Comparison of ENCODE assay signal across 17 cellular contexts in genomic region chr7:45656431-45656830, GRCh38.
DNase-seq lines count a peak whose midpoint lies in the region; TF ChIP-seq lines count a peak whose summit lies in the region.
"Had no signal": no experiment of that assay in that cellular context is flagged by ENCODE, and none has a peak within 500 bp of the region (broad histone marks: within the 10 kb centered on the region; RNA-seq: fewer than 3 reads in every experiment).

No MANE protein-coding gene starts in this region.

- no peaks in the 10 kb centered on the region for H3K4me1 Mint-ChIP-seq in activated CD4-positive, alpha-beta T cell treated with anti-CD3 and anti-CD28 coated beads, Interleukin-2, amount 10 ng/mL, durations not matched to agents 7 days and 5 days
- H3K4me1 Mint-ChIP-seq in endodermal cell: no peaks in the 10 kb centered on the region
- H3K4me1 Mint-ChIP-seq: CD4-positive, alpha-beta memory T cell had no signal

- H3K36me3 ChIP-seq in endodermal cell (ENCODE audit: control insufficient read depth, insufficient read depth, low read length) (no peaks in the 10 kb centered on the region), vagina (no peaks in the 10 kb centered on the region)
- H3K36me3 ChIP-seq: BE2C had no signal

- no peaks in the 10 kb centered on the region for H3K9me3 Mint-ChIP-seq in activated CD4-positive, alpha-beta T cell treated with anti-CD3 and anti-CD28 coated beads, Interleukin-2, amount 10 ng/mL, durations not matched to agents 7 days and 5 days
- no peaks in the 10 kb centered on the region for H3K9me3 Mint-ChIP-seq in endodermal cell
- H3K9me3 Mint-ChIP-seq: HFFc6 had no signal

- CTCF ChIA-PET in activated CD4-positive, alpha-beta T cell treated with anti-CD3 and anti-CD28 coated beads, Interleukin-2, amount 10 ng/mL, durations not matched to agents 7 days and 5 days (lab: Charles Lee): interaction anchor here (0.9 kb wide), 1 partner anchor 15 kb away, joined by 3 read pairs; no protein-coding TSS in a partner anchor

- no peaks in the 10 kb centered on the region for H3K4me1 ChIP-seq in endodermal cell (ENCODE audit: control insufficient read depth, insufficient read depth, low read length)
- no peaks in the 10 kb centered on the region for H3K4me1 ChIP-seq in vagina
- H3K4me1 ChIP-seq: BE2C had no signal

- H3K27ac Mint-ChIP-seq in activated CD4-positive, alpha-beta T cell treated with anti-CD3 and anti-CD28 coated beads, Interleukin-2, amount 10 ng/mL, durations not matched to agents 7 days and 5 days: peak overlapping the region; percentile 17
- H3K27ac Mint-ChIP-seq in endodermal cell: no peak overlapping the region
- H3K27ac Mint-ChIP-seq: HFFc6 had no signal

- TF ChIP-seq CTCF in endodermal cell (conservative IDR thresholded peaks at IDR 0.05): no peak
- TF ChIP-seq CTCF in vagina (IDR thresholded peaks at IDR 0.05): no peak

- H3K27ac ChIP-seq in endodermal cell (ENCODE audit: low read depth, low read length) (no peak overlapping the region), vagina (no peak overlapping the region)
- H3K27ac ChIP-seq: C4-2B had no signal

- WGBS in endodermal cell (ENCODE audit: insufficient coverage in 1 of 2, insufficient read length in 1 of 2), 2 experiments: 85 to 86% methylated on average over 1 to 2 of the region's 2 CpGs

- H3K4me3 Mint-ChIP-seq in activated CD4-positive, alpha-beta T cell treated with anti-CD3 and anti-CD28 coated beads, Interleukin-2, amount 10 ng/mL, durations not matched to agents 7 days and 5 days: no peak overlapping the region
- H3K4me3 Mint-ChIP-seq in endodermal cell: no peak overlapping the region
- H3K4me3 Mint-ChIP-seq: CD4-positive, alpha-beta memory T cell; HFFc6 had no signal

- no peak overlapping the region for H3K9ac ChIP-seq in endodermal cell (ENCODE audit: extremely low read depth, low read length, poor library complexity, severe bottlenecking)

- H3K27me3 Mint-ChIP-seq in activated CD4-positive, alpha-beta T cell treated with anti-CD3 and anti-CD28 coated beads, Interleukin-2, amount 10 ng/mL, durations not matched to agents 7 days and 5 days: no peaks in the 10 kb centered on the region
- no peaks in the 10 kb centered on the region for H3K27me3 Mint-ChIP-seq in endodermal cell (ENCODE audit: insufficient read depth)
- H3K27me3 Mint-ChIP-seq: CD4-positive, alpha-beta memory T cell had no signal

- H3K36me3 Mint-ChIP-seq in activated CD4-positive, alpha-beta T cell treated with anti-CD3 and anti-CD28 coated beads, Interleukin-2, amount 10 ng/mL, durations not matched to agents 7 days and 5 days (ENCODE audit: low read depth): no peaks in the 10 kb centered on the region
- H3K36me3 Mint-ChIP-seq in endodermal cell (ENCODE audit: low read depth): peaks cover 3% of the 10 kb centered on the region
- H3K36me3 Mint-ChIP-seq: CD4-positive, alpha-beta memory T cell had no signal

- H3K27me3 ChIP-seq in endodermal cell (ENCODE audit: control insufficient read depth, insufficient read depth, low read length, poor library complexity, severe bottlenecking): no peaks in the 10 kb centered on the region
- H3K27me3 ChIP-seq in vagina: no peaks in the 10 kb centered on the region
- H3K27me3 ChIP-seq: BE2C had no signal

- H3K9me3 ChIP-seq in endodermal cell (ENCODE audit: control insufficient read depth, low read length): no peaks in the 10 kb centered on the region
- H3K9me3 ChIP-seq in vagina: no peaks in the 10 kb centered on the region
- H3K9me3 ChIP-seq: BE2C had no signal

- POLR2A ChIA-PET in activated CD4-positive, alpha-beta T cell treated with anti-CD3 and anti-CD28 coated beads, Interleukin-2, amount 10 ng/mL, durations not matched to agents 7 days and 5 days (lab: Charles Lee): no interaction called here

- no peak for TF ChIP-seq POLR2A in vagina (IDR thresholded peaks at IDR 0.05)

- intact Hi-C loops in vagina (cut with DNase I): no loop called here

- no peak for DNase-seq in activated CD4-positive, alpha-beta T cell treated with anti-CD3 and anti-CD28 coated beads, Interleukin-2, amount 10 ng/mL, durations not matched to agents 7 days and 5 days
- no peak for DNase-seq in activated CD4-positive, alpha-beta T cell treated with anti-CD3 and anti-CD28 coated beads for 1 hour
- DNase-seq in endodermal cell (peak; percentile 10), mesenteric fat pad (ENCODE audit: low spot score) (peak; percentile 22), vagina (ENCODE audit: extremely low spot score in 2 of 2) (peak; percentile 64 to 89), NCI-H345 (lab: John Stamatoyannopoulos, UW) (no peak)
- no peak for DNase-seq in effector CD8-positive, alpha-beta T cell (lab: John Stamatoyannopoulos, UW)
- DNase-seq: 8988T; ACHN; BE2C; CD4-positive, alpha-beta memory T cell; DMS153; DMS79 treated with DMSO at 0.1 percent for 48 hours; EL; HCEC 1CT; HFFc6 had no signal

- no peak overlapping the region for H3K4me3 ChIP-seq in endodermal cell (ENCODE audit: low read length)
- no peak overlapping the region for H3K4me3 ChIP-seq in vagina

Comparison
In these comparisons a context has a peak if more than half of its experiments do, and no peak if none do; other contexts are left out.
1. DNase-seq: peak in endodermal cell (single experiment), mesenteric fat pad (single experiment) and vagina (2 of 2); none in activated CD4-positive, alpha-beta T cell treated with anti-CD3 and anti-CD28 coated beads, Interleukin-2, amount 10 ng/mL, durations not matched to agents 7 days and 5 days (single experiment), activated CD4-positive, alpha-beta T cell treated with anti-CD3 and anti-CD28 coated beads for 1 hour (single experiment), effector CD8-positive, alpha-beta T cell (single experiment) and NCI-H345 (single experiment).